Comparison of ENCODE assay signal across 11 cellular contexts in genomic region chr9:94140791-94141790, GRCh38. TPM values are rescaled to one million over a fixed set of nuclear protein-coding genes. Genes with fewer than 3 reads are reported as not detected.
DNase-seq lines count a peak whose midpoint lies in the region; ATAC-seq and TF ChIP-seq lines count a peak whose summit lies in the region.
"Had no signal": no experiment of that assay in that cellular context is flagged by ENCODE, and none has a peak within 500 bp of the region (broad histone marks: within the 10 kb centered on the region; RNA-seq: fewer than 3 reads in every experiment).

No MANE protein-coding gene starts in this region.

- no peak for TF ChIP-seq EP300 in stomach (IDR thresholded peaks at IDR 0.05)

- TF ChIP-seq POLR2A in HCT116 (IDR thresholded peaks at IDR 0.05; ENCODE audit: borderline replicate concordance, extremely low read depth, insufficient read depth, insufficient read length), result no peak
- TF ChIP-seq POLR2A in stomach (IDR thresholded peaks at IDR 0.05), result no peak

- H3K4me2 ChIP-seq in HCT116 (ENCODE audit: low read length), result peak overlapping the region; percentile 69

- TF ChIP-seq CTCF in HCT116 (IDR thresholded peaks at IDR 0.05 in 2 of 3, conservative IDR thresholded peaks at IDR 0.05 in 1 of 3; ENCODE audit: borderline replicate concordance in 1 of 3, insufficient read depth in 1 of 3, low read depth in 2 of 3, low read length in 2 of 3) (no peak), brain microvascular endothelial cell (IDR thresholded peaks at IDR 0.05; ENCODE audit: low read depth, low read length, missing control alignments) (no peak), stomach (IDR thresholded peaks at IDR 0.05) (no peak)

- TF ChIP-seq RAD21 in HCT116 (IDR thresholded peaks at IDR 0.05; ENCODE audit: low read depth), result no peak

- no peaks in the 10 kb centered on the region for H3K79me2 ChIP-seq in HCT116 (ENCODE audit: insufficient read depth, low read length)

- H2AFZ ChIP-seq in HCT116 (ENCODE audit: low read depth, low read length, poor library complexity, severe bottlenecking), result peak overlapping the region; percentile 81

- H3K9ac ChIP-seq in HCT116 (ENCODE audit: low read length), result no peak overlapping the region; the same call in 1 of the 2 replicates

- no peaks in the 10 kb centered on the region for H3K36me3 ChIP-seq in HCT116 (ENCODE audit: control insufficient read depth in 1 of 2, insufficient read depth in 2 of 2, low read length in 2 of 2)
- no peaks in the 10 kb centered on the region for H3K36me3 ChIP-seq in brain microvascular endothelial cell (replicated peaks)
- H3K36me3 ChIP-seq in stomach, result no peaks in the 10 kb centered on the region

- POLR2A ChIA-PET in HCT116 (lab: Charles Lee), result interaction anchor here (1.8 kb wide), 1 partner anchor 16 kb away, joined by 5 read pairs; no protein-coding TSS in a partner anchor

- H3K9me3 ChIP-seq in HCT116 (ENCODE audit: control insufficient read depth in 1 of 2, insufficient read depth in 1 of 2, low read depth in 1 of 2, low read length in 2 of 2) (no peaks in the 10 kb centered on the region), stomach (no peaks in the 10 kb centered on the region)

- ATAC-seq in HCT116, result no peak; the same call in 1 of the 2 replicates
- no peak for ATAC-seq in GM18867 (IDR thresholded peaks at IDR 0.05; ENCODE audit: unreplicated experiment)
- ATAC-seq in GM18861 (IDR thresholded peaks at IDR 0.05; ENCODE audit: unreplicated experiment), result no peak
- no peak for ATAC-seq in GM18870 (IDR thresholded peaks at IDR 0.05; ENCODE audit: unreplicated experiment)
- ATAC-seq: activated CD4-positive, CD25-positive, alpha-beta regulatory T cell treated with anti-CD3 and anti-CD28 coated beads, Interleukin-2, amount 50 U/mL, for 24 hours had no signal

- H3K27ac ChIP-seq in HCT116 (ENCODE audit: low read depth, low read length), result peak overlapping the region; percentile 57
- peak overlapping the region; percentile 77 for H3K27ac ChIP-seq in brain microvascular endothelial cell
- peak overlapping the region; percentile 54 for H3K27ac ChIP-seq in layer of hippocampus (ENCODE audit: low read depth, low read length)
- H3K27ac ChIP-seq in stomach, result peak overlapping the region in 4 of 5 donors; percentile 83 to 87 (median 86)

- in situ Hi-C loops in brain microvascular endothelial cell (cut with HindIII; ENCODE audit: low pct_ligation_motif_present, low sequenced_read_pairs), result no loop called here

- RAD21 ChIA-PET in HCT116 (lab: Charles Lee; ENCODE audit: low non-redundant PET in 1 of 2, low total read pairs in 2 of 2, uncharacterized antibody in 2 of 2, unreplicated experiment in 2 of 2), result interaction anchor here in 1 of 2 experiments (1.6 kb wide), 1 partner anchor 29 kb away, joined by 3 read pairs; no protein-coding TSS in a partner anchor

- no peaks in the 10 kb centered on the region for H4K20me1 ChIP-seq in HCT116 (ENCODE audit: insufficient read depth)

- H3K27me3 ChIP-seq in HCT116 (ENCODE audit: insufficient read depth, low read length), result no peaks in the 10 kb centered on the region
- no peaks in the 10 kb centered on the region for H3K27me3 ChIP-seq in brain microvascular endothelial cell (replicated peaks)
- H3K27me3 ChIP-seq in layer of hippocampus (ENCODE audit: control insufficient read depth, insufficient read depth, low read length), result no peaks in the 10 kb centered on the region
- no peaks in the 10 kb centered on the region for H3K27me3 ChIP-seq in stomach

- H3K4me1 ChIP-seq in HCT116 (ENCODE audit: control insufficient read depth in 1 of 2, insufficient read depth in 2 of 2, low read length in 2 of 2) (peaks cover 19 to 25% of the 10 kb centered on the region in 2 experiments), stomach (peaks cover 11 to 44% (median 28%) of the 10 kb centered on the region in 4 donors)

- 81 to 86% (median 84%) methylated on average over 12 to 13 of the region's 13 CpGs for WGBS in stomach, 5 donors

- H3K9me2 ChIP-seq in HCT116 (ENCODE audit: insufficient read depth), result no peaks in the 10 kb centered on the region

- BruUV-seq in HCT116 (replicated peaks; lab: Mats Ljungman, UMichigan), result no TSS peak

- CTCF ChIA-PET in HCT116 (lab: Charles Lee), result no interaction called here

- intact Hi-C loops in HCT116 (cut with micrococcal nuclease) (loop anchor here (1.0 kb wide), 1 partner anchor 19 kb away; no protein-coding TSS in a partner anchor), stomach (cut with DNase I; ENCODE audit: low total_unique reads) (no loop called here)

- DNase-seq in HCT116 (ENCODE audit: low read depth, low spot score) (no peak), brain microvascular endothelial cell (no peak), stomach (no peak), NCI-H446 treated with DMSO at 0.1 percent for 48 hours (lab: John Stamatoyannopoulos, UW) (no peak)
- DNase-seq: activated naive CD4-positive, alpha-beta T cell; NCI-H1436 treated with DMSO at 0.1 percent for 48 hours had no signal

- H3K4me3 ChIP-seq in HCT116 (replicated peaks in 1 of 2; ENCODE audit: low read depth in 1 of 2, low read length in 2 of 2) (no peak overlapping the region), brain microvascular endothelial cell (ENCODE audit: low read depth, low read length) (no peak overlapping the region), stomach (no peak overlapping the region)

TF ChIP-seq in HCT116, 20 proteins besides CTCF, POLR2A, EP300 and RAD21 (continues in another document):
- no peak for TF ChIP-seq MAX (IDR thresholded peaks at IDR 0.05)
- no peak for TF ChIP-seq SP1 (IDR thresholded peaks at IDR 0.05; ENCODE audit: low read depth)
- TF ChIP-seq CBX3 (IDR thresholded peaks at IDR 0.05; ENCODE audit: low read depth), result no peak
- TF ChIP-seq FOSL1 (IDR thresholded peaks at IDR 0.05; ENCODE audit: low read depth), result no peak
- no peak for TF ChIP-seq CEBPB (IDR thresholded peaks at IDR 0.05; ENCODE audit: low read depth)
- TF ChIP-seq YY1 (IDR thresholded peaks at IDR 0.05; ENCODE audit: extremely low read depth, insufficient replicate concordance, low read depth, low read length), result no peak
- TF ChIP-seq TCF7L2 (IDR thresholded peaks at IDR 0.05; ENCODE audit: borderline replicate concordance, extremely low read depth, insufficient read depth, insufficient read length), result no peak
- no peak for TF ChIP-seq SIN3A (IDR thresholded peaks at IDR 0.05; ENCODE audit: low read depth)
- no peak for TF ChIP-seq ZNF274 (IDR thresholded peaks at IDR 0.05; ENCODE audit: low read depth, low read length)
- TF ChIP-seq SRF (IDR thresholded peaks at IDR 0.05; ENCODE audit: low read depth), result no peak
- no peak for TF ChIP-seq EGR1 (IDR thresholded peaks at IDR 0.05; ENCODE audit: low read depth)
- no peak for TF ChIP-seq POLR2AphosphoS5 (IDR thresholded peaks at IDR 0.05; ENCODE audit: low read depth, low read length)
- no peak for TF ChIP-seq ZBTB33 (IDR thresholded peaks at IDR 0.05; ENCODE audit: extremely low read depth, insufficient replicate concordance, low read length)
- TF ChIP-seq EZH2 (IDR thresholded peaks at IDR 0.05), result no peak
- no peak for TF ChIP-seq ATF3 (IDR thresholded peaks at IDR 0.05)
- no peak for TF ChIP-seq ZFX (IDR thresholded peaks at IDR 0.05)

RNA-seq across cellular contexts. Expression of gene PTPDC1, which starts 56.8 kb away (rescaled TPM):
- total RNA-seq in HCT116 (2021; ENCODE audit: unreplicated experiment) (12.7 TPM), stomach (10 to 100 TPM in 3 of 5 donors, 1 to 10 TPM in 2; 7.2 to 45.0 (median 13.6) TPM)
- polyA plus RNA-seq in HCT116 (2012), result 13.8 and 14.1 TPM in 2 replicates
- 1 to 10 TPM; 2.8 to 5.8 (median 2.9) TPM for polyA plus RNA-seq in stomach
